In the genomic region with DNA sequence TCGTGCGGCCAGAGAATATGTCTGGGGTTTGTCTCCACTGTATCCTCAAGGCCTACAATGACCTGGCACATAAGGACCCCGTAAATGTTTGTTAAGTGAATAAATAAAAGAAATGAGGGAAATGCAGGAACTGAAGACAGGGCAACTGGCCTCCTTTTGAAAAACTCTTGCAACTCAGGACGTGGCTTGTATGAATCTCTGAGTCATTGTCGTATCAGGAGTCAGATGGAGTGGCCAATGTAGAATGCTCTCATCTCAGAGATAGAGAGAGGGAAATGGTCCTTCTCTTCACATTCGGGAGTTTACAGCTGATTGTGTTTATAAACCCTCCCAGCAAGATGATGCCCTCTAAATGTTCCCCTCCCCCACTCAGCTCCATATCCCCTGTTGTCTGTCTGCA, we compare ENCODE assay signal across 17 cellular contexts. TPM values are rescaled to one million over a fixed set of nuclear protein-coding genes. Genes with fewer than 3 reads are reported as not detected.
DNase-seq lines count a peak whose midpoint lies in the region; ATAC-seq and TF ChIP-seq lines count a peak whose summit lies in the region.
"Had no signal": no experiment of that assay in that cellular context is flagged by ENCODE, and none has a peak within 500 bp of the region (broad histone marks: within the 10 kb centered on the region; RNA-seq: fewer than 3 reads in every experiment).

No MANE protein-coding gene starts in this region.

- H3K9me3 ChIP-seq in HEK293 (ENCODE audit: control insufficient read depth, insufficient read depth, low read depth, low read length) (no peaks in the 10 kb centered on the region), gastrocnemius medialis (no peaks in the 10 kb centered on the region)
- H3K9me3 ChIP-seq: Peyer's patch, SK-N-SH had no signal

- H3K4me1 Mint-ChIP-seq in WTC11 = peaks cover 86% of the 10 kb centered on the region

- intact Hi-C loops in gastrocnemius medialis (cut with DNase I; ENCODE audit: low total_unique reads) = no loop called here

- H3K36me3 Mint-ChIP-seq in WTC11 = peaks cover 10% of the 10 kb centered on the region; the same call in 1 of the 2 replicates
- H3K36me3 Mint-ChIP-seq: CD14-positive monocyte had no signal

- no peaks in the 10 kb centered on the region for H3K27me3 Mint-ChIP-seq in WTC11 (ENCODE audit: low read depth)

- H3K9me3 Mint-ChIP-seq in WTC11 = no peaks in the 10 kb centered on the region

- CTCF ChIA-PET in HEK293 (lab: Yijun Ruan, JAX) = no interaction called here
- CTCF ChIA-PET in WTC11 (lab: Charles Lee) = no interaction called here

- H3K27ac ChIP-seq in HEK293 (ENCODE audit: extremely low read depth, low read depth, low read length) = no peak overlapping the region
- H3K27ac ChIP-seq in gastrocnemius medialis = no peak overlapping the region
- H3K27ac ChIP-seq: Peyer's patch had no signal

- TF ChIP-seq CTCF in HEK293 (tag by site-specific recombination; IDR thresholded peaks at IDR 0.05) (no peak), WTC11 (IDR thresholded peaks at IDR 0.05) (no peak), fibroblast of the aortic adventitia (IDR thresholded peaks at IDR 0.05; ENCODE audit: insufficient read depth, low read length) (no peak), gastrocnemius medialis (IDR thresholded peaks at IDR 0.05 in 4 of 5, conservative IDR thresholded peaks at IDR 0.05 in 1 of 5) (no peak)

- ATAC-seq in WTC11 = no peak; the same call in 1 of the 2 replicates
- ATAC-seq in gastrocnemius medialis = no peak
- no peak for ATAC-seq in HG02610 (IDR thresholded peaks at IDR 0.05; ENCODE audit: unreplicated experiment)

- H3K4me1 ChIP-seq in HEK293 (ENCODE audit: control insufficient read depth, insufficient read depth, low read length) (peaks cover 6% of the 10 kb centered on the region; the same call in 1 of the 2 replicates), gastrocnemius medialis (no peaks in the 10 kb centered on the region)

- no peak for TF ChIP-seq POLR2A in gastrocnemius medialis (IDR thresholded peaks at IDR 0.05)

- POLR2A ChIA-PET in HEK293 (lab: Yijun Ruan, JAX) = no interaction called here
- POLR2A ChIA-PET in WTC11 (lab: Charles Lee) = no interaction called here

- in situ Hi-C loops in gastrocnemius medialis (cut with MboI; ENCODE audit: low sequenced_read_pairs in 4 of 4) = no loop called here

- no peak overlapping the region for H3K4me3 Mint-ChIP-seq in WTC11
- H3K4me3 Mint-ChIP-seq: CD14-positive monocyte had no signal

- H3K27me3 ChIP-seq in gastrocnemius medialis = no peaks in the 10 kb centered on the region
- H3K27me3 ChIP-seq: Peyer's patch had no signal

- no peaks in the 10 kb centered on the region for H3K36me3 ChIP-seq in HEK293 (ENCODE audit: control insufficient read depth in 2 of 2, insufficient read depth in 1 of 2, low read length in 2 of 2)
- H3K36me3 ChIP-seq in gastrocnemius medialis = no peaks in the 10 kb centered on the region
- H3K36me3 ChIP-seq: Peyer's patch had no signal

- DNase-seq in NCI-H510A treated with DMSO at 0.1 percent for 48 hours (lab: John Stamatoyannopoulos, UW) (peak; percentile 77), NCI-H510A (lab: John Stamatoyannopoulos, UW) (no peak), WTC11 (ENCODE audit: low spot score) (no peak), fibroblast of the aortic adventitia (ENCODE audit: low read depth) (peak; percentile 32), gastrocnemius medialis (no peak), NCI-H187 treated with DMSO at 0.1 percent for 48 hours (lab: John Stamatoyannopoulos, UW) (no peak)
- DNase-seq: COR-L47, DMS153, GOT3, Kasumi-1, NCI-H2029, Peyer's patch, Right ventricle myocardium superior, SK-N-SH had no signal

- no peak overlapping the region for H3K4me3 ChIP-seq in HEK293 (ENCODE audit: low read depth, low read length)
- no peak overlapping the region for H3K4me3 ChIP-seq in fibroblast of the aortic adventitia (ENCODE audit: low read depth, low read length)
- no peak overlapping the region for H3K4me3 ChIP-seq in gastrocnemius medialis
- H3K4me3 ChIP-seq: Peyer's patch had no signal

- peak overlapping the region; percentile 89 for H3K27ac Mint-ChIP-seq in WTC11
- H3K27ac Mint-ChIP-seq: CD14-positive monocyte had no signal

TF ChIP-seq in HEK293, 187 proteins besides CTCF, POLR2A, EP300 and RAD21:
- 0 out of 2 replicates have a peak, but pooled peaks have one; percentile 2 for TF ChIP-seq ZNF623 (tag by site-specific recombination; IDR thresholded peaks at IDR 0.05)
- TF ChIP-seq, protein P1, sequence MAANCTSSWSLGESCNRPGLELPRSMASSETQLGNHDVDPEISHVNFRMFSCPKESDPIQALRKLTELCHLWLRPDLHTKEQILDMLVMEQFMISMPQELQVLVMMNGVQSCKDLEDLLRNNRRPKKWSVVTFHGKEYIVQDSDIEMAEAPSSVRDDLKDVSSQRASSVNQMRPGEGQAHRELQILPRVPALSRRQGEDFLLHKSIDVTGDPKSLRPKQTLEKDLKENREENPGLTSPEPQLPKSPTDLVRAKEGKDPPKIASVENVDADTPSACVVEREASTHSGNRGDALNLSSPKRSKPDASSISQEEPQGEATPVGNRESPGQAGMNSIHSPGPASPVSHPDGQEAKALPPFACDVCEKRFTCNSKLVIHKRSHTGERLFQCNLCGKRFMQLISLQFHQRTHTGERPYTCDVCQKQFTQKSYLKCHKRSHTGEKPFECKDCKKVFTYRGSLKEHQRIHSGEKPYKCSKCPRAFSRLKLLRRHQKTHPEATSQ (tag by site-specific recombination; IDR thresholded peaks at IDR 0.05) = no peak

TF ChIP-seq in WTC11, 78 proteins besides CTCF, POLR2A, EP300 and RAD21:
- TF ChIP-seq, protein P2, sequence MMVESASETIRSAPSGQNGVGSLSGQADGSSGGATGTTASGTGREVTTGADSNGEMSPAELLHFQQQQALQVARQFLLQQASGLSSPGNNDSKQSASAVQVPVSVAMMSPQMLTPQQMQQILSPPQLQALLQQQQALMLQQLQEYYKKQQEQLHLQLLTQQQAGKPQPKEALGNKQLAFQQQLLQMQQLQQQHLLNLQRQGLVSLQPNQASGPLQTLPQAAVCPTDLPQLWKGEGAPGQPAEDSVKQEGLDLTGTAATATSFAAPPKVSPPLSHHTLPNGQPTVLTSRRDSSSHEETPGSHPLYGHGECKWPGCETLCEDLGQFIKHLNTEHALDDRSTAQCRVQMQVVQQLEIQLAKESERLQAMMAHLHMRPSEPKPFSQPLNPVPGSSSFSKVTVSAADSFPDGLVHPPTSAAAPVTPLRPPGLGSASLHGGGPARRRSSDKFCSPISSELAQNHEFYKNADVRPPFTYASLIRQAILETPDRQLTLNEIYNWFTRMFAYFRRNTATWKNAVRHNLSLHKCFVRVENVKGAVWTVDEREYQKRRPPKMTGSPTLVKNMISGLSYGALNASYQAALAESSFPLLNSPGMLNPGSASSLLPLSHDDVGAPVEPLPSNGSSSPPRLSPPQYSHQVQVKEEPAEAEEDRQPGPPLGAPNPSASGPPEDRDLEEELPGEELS (CRISPR knock-in tag; IDR thresholded peaks at IDR 0.05) = no peak

RNA-seq across cellular contexts. Expression of a gene that starts 57.1 kb away (rescaled TPM):
- total RNA-seq in WTC11 (2021) (32.1 to 33.8 TPM (median 33.8 TPM) in 3 replicates), fibroblast of the aortic adventitia (ENCODE audit: low replicate concordance) (27.1 and 36.1 TPM in 2 replicates), gastrocnemius medialis (1 to 10 TPM; 2.3 to 8.4 (median 2.8) TPM)

Comparison
In these comparisons a context has a peak if more than half of its experiments do, and no peak if none do; other contexts are left out.
1. DNase-seq: peak in NCI-H510A treated with DMSO at 0.1 percent for 48 hours (single experiment) and fibroblast of the aortic adventitia (single experiment); none in NCI-H510A (single experiment), WTC11 (single experiment), gastrocnemius medialis (0 of 2) and NCI-H187 treated with DMSO at 0.1 percent for 48 hours (single experiment).